In genomic region chr6:108589244-108589730, GRCh38 we compare ENCODE assay signal across 8 cellular contexts. TPM values are rescaled to one million over a fixed set of nuclear protein-coding genes. Genes with fewer than 3 reads are reported as not detected.
DNase-seq lines count a peak whose midpoint lies in the region; ATAC-seq, FAIRE-seq and TF ChIP-seq lines count a peak whose summit lies in the region.

No MANE protein-coding gene starts in this region.

- H2BK12ac ChIP-seq in H1 (ENCODE audit: low read depth, low read length): no peak overlapping the region

- H3K23me2 ChIP-seq in H1 (ENCODE audit: low read depth, low read length): no peaks in the 10 kb centered on the region

- peak; percentile 81 for ATAC-seq in lung (ENCODE audit: insufficient read depth, low FRiP score)
- no peak for ATAC-seq in HG02763 (IDR thresholded peaks at IDR 0.05; ENCODE audit: unreplicated experiment)

- H4K5ac ChIP-seq in H1 (ENCODE audit: insufficient read length, low read depth, low read length): no peak overlapping the region

- H4K20me1 ChIP-seq in OCI-LY7 (ENCODE audit: insufficient read depth, low read length) (no peaks in the 10 kb centered on the region), H1 (replicated peaks in 1 of 2; ENCODE audit: control insufficient read depth in 1 of 2, insufficient read depth in 2 of 2, low read length in 2 of 2) (peaks cover 2% of the 10 kb centered on the region in 2 experiments)

- H2AFZ ChIP-seq in OCI-LY7 (ENCODE audit: low read length) (peak overlapping the region; percentile 45), H1 (ENCODE audit: low read length) (peak overlapping the region; percentile 27; the same call in 1 of the 2 replicates)

- H4K91ac ChIP-seq in H1 (replicated peaks; ENCODE audit: insufficient read length, low read length): no peak overlapping the region

- H3K9me3 Mint-ChIP-seq in activated T-helper 1 cell treated with anti-CD3 and anti-CD28 coated beads, Interleukin-12 subunit alpha, Interleukin-12 subunit beta, Interleukin-2, Interleukin-4 antibody, amounts not matched to agents 30 ng/mL and 10 ng/mL and 1 ng/mL, durations not matched to agents 14 hours and 24 hours and 36 hours: no peaks in the 10 kb centered on the region

- no peak overlapping the region for H2AK5ac ChIP-seq in H1 (ENCODE audit: low read depth, low read length)

- H3K56ac ChIP-seq in H1 (replicated peaks; ENCODE audit: insufficient read length, low read depth, low read length): no peak overlapping the region

- no peak overlapping the region for H3K27ac Mint-ChIP-seq in activated T-helper 1 cell treated with anti-CD3 and anti-CD28 coated beads, Interleukin-12 subunit alpha, Interleukin-12 subunit beta, Interleukin-2, Interleukin-4 antibody, amounts not matched to agents 30 ng/mL and 10 ng/mL and 1 ng/mL, durations not matched to agents 14 hours and 24 hours and 36 hours

- H3K9ac ChIP-seq in H1 (replicated peaks in 1 of 4; ENCODE audit: extremely low read depth in 1 of 4, low read depth in 3 of 4, low read length in 3 of 4): no peak overlapping the region

- H3K4me1 ChIP-seq in OCI-LY7 (ENCODE audit: insufficient read depth, low read length, poor library complexity, severe bottlenecking) (peaks cover 77% of the 10 kb centered on the region), H1 (replicated peaks in 1 of 4; ENCODE audit: control insufficient read depth in 3 of 4, insufficient read depth in 4 of 4, low read length in 3 of 4) (peaks cover 0 to 17% (median 9%) of the 10 kb centered on the region in 4 experiments; a peak in 5 of 7 replicates), lung (ENCODE audit: control insufficient read depth in 2 of 2, insufficient read depth in 2 of 2, low read length in 2 of 2) (peaks cover 24 to 65% of the 10 kb centered on the region in 2 donors), suprapubic skin (peaks cover 96% of the 10 kb centered on the region)

- TF ChIP-seq EP300 in H1 (IDR thresholded peaks at IDR 0.05; ENCODE audit: borderline replicate concordance in 1 of 2, low read depth in 2 of 2, low read length in 2 of 2): no peak
- peak; percentile 94 for TF ChIP-seq EP300 in suprapubic skin (IDR thresholded peaks at IDR 0.05)

- no peaks in the 10 kb centered on the region for H3K9me2 ChIP-seq in OCI-LY7 (ENCODE audit: insufficient read depth, low read length)

- no peak overlapping the region for H3K23ac ChIP-seq in H1 (ENCODE audit: insufficient read length)

- no peak overlapping the region for H2BK120ac ChIP-seq in H1 (replicated peaks; ENCODE audit: low read depth, low read length)

- TF ChIP-seq CTCF in OCI-LY7 (conservative IDR thresholded peaks at IDR 0.05; ENCODE audit: low read length) (no peak), H1 (IDR thresholded peaks at IDR 0.05; ENCODE audit: control extremely low read depth in 1 of 3, insufficient read depth in 1 of 3, low read depth in 1 of 3, low read length in 3 of 3) (no peak), lung (IDR thresholded peaks at IDR 0.05; ENCODE audit: control extremely low read depth, extremely low read depth) (no peak), suprapubic skin (IDR thresholded peaks at IDR 0.05) (no peak)

- H3K27ac ChIP-seq in OCI-LY7 (ENCODE audit: low read depth, low read length, poor library complexity, severe bottlenecking) (peak overlapping the region; percentile 36), H1 (ENCODE audit: low read depth, low read length) (0 out of 2 replicates have a peak overlapping the region, but pooled peaks have one; percentile 42), lung (ENCODE audit: low read depth in 1 of 2, low read length in 1 of 2) (peak overlapping the region; percentile 82 to 87), suprapubic skin (peak overlapping the region; percentile 96)

- TF ChIP-seq RAD21 in H1 (IDR thresholded peaks at IDR 0.05 in 1 of 2, conservative IDR thresholded peaks at IDR 0.05 in 1 of 2; ENCODE audit: low read depth in 2 of 2, low read length in 2 of 2): peak in 1 of 2 experiments; percentile 8; a peak in 1 of 4 replicates

- peaks cover 22% of the 10 kb centered on the region for H3K4me1 Mint-ChIP-seq in activated T-helper 1 cell treated with anti-CD3 and anti-CD28 coated beads, Interleukin-12 subunit alpha, Interleukin-12 subunit beta, Interleukin-2, Interleukin-4 antibody, amounts not matched to agents 30 ng/mL and 10 ng/mL and 1 ng/mL, durations not matched to agents 14 hours and 24 hours and 36 hours (ENCODE audit: low read depth)

- CTCF ChIA-PET in OCI-LY7 (lab: Charles Lee; ENCODE audit: unreplicated experiment) (interaction anchor here (0.6 to 1.1 kb wide), 2 partner anchors 9 to 196 kb away, joined by 3 read pairs; no protein-coding TSS in a partner anchor), H1 (lab: Charles Lee; ENCODE audit: partially characterized antibody) (interaction anchor here (0.7 to 1.0 kb wide), 3 partner anchors 9 to 248 kb away, joined by 3 to 4 read pairs (median 4); no protein-coding TSS in a partner anchor)

- 44% methylated on average over 6 of the region's 6 CpGs; no CpG with 5 or more reads in 1 of the 2 experiments for WGBS in H1 (ENCODE audit: extremely low coverage in 1 of 2, insufficient coverage in 1 of 2, insufficient read length in 1 of 2, insufficient replicate concordance in 2 of 2, low coverage in 1 of 2, low lambda C conversion rate in 2 of 2, missing lambda C conversion rate in 1 of 2), 2 experiments
- WGBS in lung, 2 donors: 8 to 23% methylated on average over 6 of the region's 6 CpGs
- WGBS in suprapubic skin: 7% methylated on average over 6 of the region's 6 CpGs

- no peak overlapping the region for H3K18ac ChIP-seq in H1 (ENCODE audit: extremely low read depth, low read length)

- no peak overlapping the region; the same call in 1 of the 2 replicates for H2BK5ac ChIP-seq in H1 (ENCODE audit: low read depth, low read length)

- H3K4me3 ChIP-seq in OCI-LY7 (ENCODE audit: low read depth, low read length, poor library complexity, severe bottlenecking) (peak overlapping the region; percentile 48), H1 (ENCODE audit: extremely low read depth in 1 of 4, insufficient read depth in 2 of 4, low read depth in 3 of 4, low read length in 4 of 4) (peak overlapping the region in 1 of 4 experiments; percentile 15; a peak in 1 of 8 replicates), lung (no peak overlapping the region), suprapubic skin (peak overlapping the region; percentile 6)

- H3K27me3 Mint-ChIP-seq in activated T-helper 1 cell treated with anti-CD3 and anti-CD28 coated beads, Interleukin-12 subunit alpha, Interleukin-12 subunit beta, Interleukin-2, Interleukin-4 antibody, amounts not matched to agents 30 ng/mL and 10 ng/mL and 1 ng/mL, durations not matched to agents 14 hours and 24 hours and 36 hours (ENCODE audit: insufficient read depth): peaks cover 13% of the 10 kb centered on the region

- no peak overlapping the region for H2BK15ac ChIP-seq in H1 (ENCODE audit: low read length)

- H3K4ac ChIP-seq in H1 (replicated peaks; ENCODE audit: insufficient read length, low read depth, low read length): no peak overlapping the region

- no peak overlapping the region for H4K8ac ChIP-seq in H1 (ENCODE audit: extremely low read depth, insufficient read depth, low read length)

- H3K9me3 ChIP-seq in OCI-LY7 (ENCODE audit: low read length): no peaks in the 10 kb centered on the region
- no peaks in the 10 kb centered on the region for H3K9me3 ChIP-seq in H1 (ENCODE audit: insufficient read depth in 2 of 2, low read depth in 1 of 2, low read length in 1 of 2)
- no peaks in the 10 kb centered on the region for H3K9me3 ChIP-seq in lung (ENCODE audit: control insufficient read depth in 2 of 2, insufficient read depth in 1 of 2, low read length in 1 of 2)
- H3K9me3 ChIP-seq in suprapubic skin: no peaks in the 10 kb centered on the region

- DNase-seq in NCI-H146 (lab: John Stamatoyannopoulos, UW): peak; percentile 14
- DNase-seq in NCI-H146 treated with DMSO at 0.1 percent for 48 hours (lab: John Stamatoyannopoulos, UW; ENCODE audit: unreplicated experiment): no peak
- peak; percentile 69 for DNase-seq in OCI-LY7 (ENCODE audit: low spot score)
- DNase-seq in H1 (ENCODE audit: low read depth in 1 of 2, low spot score in 2 of 2): peak; percentile 60 to 77
- DNase-seq in lung (ENCODE audit: low spot score): peak; percentile 85
- peak; percentile 89 to 91 for DNase-seq in suprapubic skin (ENCODE audit: low spot score in 2 of 2)
- DNase-seq in activated T-helper 1 cell treated with anti-CD3 and anti-CD28 coated beads, Interleukin-12 subunit alpha, Interleukin-12 subunit beta, Interleukin-2, Interleukin-4 antibody, amounts not matched to agents 30 ng/mL and 10 ng/mL and 1 ng/mL, durations not matched to agents 14 hours and 24 hours and 36 hours (ENCODE audit: low spot score): no peak

- POLR2A ChIA-PET in OCI-LY7 (lab: Charles Lee) (interaction anchor here (0.6 to 1.6 kb wide), 4 partner anchors 9 to 266 kb away, joined by 3 to 10 read pairs (median 4); no protein-coding TSS in a partner anchor), H1 (lab: Charles Lee; ENCODE audit: partially characterized antibody) (interaction anchor here (0.7 to 1.9 kb wide), 6 partner anchors 12 to 213 kb away, joined by 3 to 6 read pairs (median 5); no protein-coding TSS in a partner anchor)

- H3K36me3 Mint-ChIP-seq in activated T-helper 1 cell treated with anti-CD3 and anti-CD28 coated beads, Interleukin-12 subunit alpha, Interleukin-12 subunit beta, Interleukin-2, Interleukin-4 antibody, amounts not matched to agents 30 ng/mL and 10 ng/mL and 1 ng/mL, durations not matched to agents 14 hours and 24 hours and 36 hours (ENCODE audit: low read depth): peaks cover 4% of the 10 kb centered on the region

- H3K27me3 ChIP-seq in H1 (replicated peaks in 1 of 4; ENCODE audit: control insufficient read depth in 3 of 4, extremely low read depth in 1 of 4, insufficient read depth in 3 of 4, low read length in 3 of 4): no peaks in the 10 kb centered on the region
- no peaks in the 10 kb centered on the region for H3K27me3 ChIP-seq in lung (ENCODE audit: control insufficient read depth, insufficient read depth)
- no peaks in the 10 kb centered on the region for H3K27me3 ChIP-seq in suprapubic skin

- no peak overlapping the region for H2BK20ac ChIP-seq in H1 (ENCODE audit: low read length)

- H3K4me2 ChIP-seq in OCI-LY7 (ENCODE audit: low read length): peak overlapping the region; percentile 69
- peak overlapping the region; percentile 28 to 61 for H3K4me2 ChIP-seq in H1 (ENCODE audit: insufficient read depth in 1 of 2, low read depth in 2 of 2, low read length in 2 of 2)

- BruUV-seq in OCI-LY7 (replicated peaks; lab: Mats Ljungman, UMichigan): no TSS peak

- H3K4me3 Mint-ChIP-seq in activated T-helper 1 cell treated with anti-CD3 and anti-CD28 coated beads, Interleukin-12 subunit alpha, Interleukin-12 subunit beta, Interleukin-2, Interleukin-4 antibody, amounts not matched to agents 30 ng/mL and 10 ng/mL and 1 ng/mL, durations not matched to agents 14 hours and 24 hours and 36 hours: no peak overlapping the region

- H3K79me2 ChIP-seq in OCI-LY7 (ENCODE audit: insufficient read depth, low read depth, low read length) (peaks cover 22% of the 10 kb centered on the region; the same call in 1 of the 2 replicates), H1 (ENCODE audit: control insufficient read depth in 1 of 2, insufficient read depth in 2 of 2, low read length in 2 of 2) (peaks cover 0 to 83% of the 10 kb centered on the region in 2 experiments; a peak in 2 of 4 replicates)

- intact Hi-C loops in OCI-LY7 (cut with micrococcal nuclease; ENCODE audit: unreplicated experiment): no loop called here
- intact Hi-C loops in activated T-helper 1 cell treated with anti-CD3 and anti-CD28 coated beads, Interleukin-12 subunit alpha, Interleukin-12 subunit beta, Interleukin-2, Interleukin-4 antibody, amounts not matched to agents 30 ng/mL and 10 ng/mL and 1 ng/mL, durations not matched to agents 14 hours and 24 hours and 36 hours (cut with micrococcal nuclease): no loop called here

- H3K36me3 ChIP-seq in OCI-LY7 (ENCODE audit: insufficient read depth, low read length) (no peaks in the 10 kb centered on the region), H1 (ENCODE audit: control insufficient read depth in 2 of 4, insufficient read depth in 4 of 4, low read length in 3 of 4) (no peaks in the 10 kb centered on the region), lung (ENCODE audit: control insufficient read depth in 2 of 2, insufficient read depth in 2 of 2, low read length in 2 of 2) (no peaks in the 10 kb centered on the region), suprapubic skin (no peaks in the 10 kb centered on the region)

- TF ChIP-seq POLR2A in H1 (IDR thresholded peaks at IDR 0.05; ENCODE audit: control extremely low read depth in 1 of 2, low read depth in 2 of 2, low read length in 2 of 2) (no peak), suprapubic skin (IDR thresholded peaks at IDR 0.05) (no peak)

- peak; percentile 87 for FAIRE-seq in H1 (lab: Jason Lieb, UNC)

- peaks cover 6% of the 10 kb centered on the region for H3K79me1 ChIP-seq in H1 (ENCODE audit: low read depth, low read length)

- no peak overlapping the region for H3K14ac ChIP-seq in H1 (ENCODE audit: insufficient read length)

RNA-seq across cellular contexts. Expression of gene FOXO3, which starts 28.6 kb away (rescaled TPM):
- total RNA-seq in OCI-LY7 (2014; rRNA removed; shearing (Covaris generic)): 3.0 and 3.8 TPM in 2 replicates
- total RNA-seq in OCI-LY7 (2022) (9.4 and 9.9 TPM in 2 replicates), lung (100 to 1,000 TPM in 1 of 2 donors, 10 to 100 TPM in 1; 57.9 to 101 TPM), suprapubic skin (100 to 1,000 TPM; 103 to 141 (median 121) TPM)
- 19.3 and 20.2 TPM in 2 replicates for total RNA-seq in H1 (2021; fragmentation: NEBNext Ultra II Directional; extraction: Animal tissue kit (Norgen Biotek cat#: 25700))
- polyA plus RNA-seq in H1 (2011; rRNA removed) (13.1 and 17.0 TPM in 2 replicates), lung (10 to 100 TPM; 12.1 to 22.1 TPM)
- 11.8 TPM for polyA plus RNA-seq in H1 (2011; cell fraction: cytosol; rRNA removed)
- 18.4 TPM for polyA plus RNA-seq in H1 (2011; cell fraction: nucleus; rRNA removed)
- polyA plus RNA-seq in H1 (2012, experiment 1 of 2): 8.1 to 9.8 TPM (median 9.7 TPM) in 4 replicates
- 1.2 TPM for polyA plus RNA-seq in H1 (2012, experiment 2 of 2)
- 9.0 TPM for polyA plus RNA-seq in H1 (2013, experiment 1 of 2)
- 9.8 TPM for polyA plus RNA-seq in H1 (2013, experiment 2 of 2)
- 65.0 and 75.5 TPM in 2 replicates for polyA minus RNA-seq in H1 (2011; rRNA and poly(A)+ RNA removed)
- polyA minus RNA-seq in H1 (2011; cell fraction: cytosol; rRNA and poly(A)+ RNA removed): 23.7 TPM
- 39.2 TPM for polyA minus RNA-seq in H1 (2011; cell fraction: nucleus; rRNA and poly(A)+ RNA removed)
- 8.6 and 8.7 TPM in 2 replicates for total RNA-seq in activated T-helper 1 cell treated with anti-CD3 and anti-CD28 coated beads, Interleukin-12 subunit alpha, Interleukin-12 subunit beta, Interleukin-2, Interleukin-4 antibody, amounts not matched to agents 30 ng/mL and 10 ng/mL and 1 ng/mL, durations not matched to agents 14 hours and 24 hours and 36 hours

Comparison
In these comparisons a context has a peak if more than half of its experiments do, and no peak if none do; other contexts are left out.
1. DNase-seq: peak in NCI-H146 (single experiment), OCI-LY7 (single experiment), H1 (2 of 2), lung (single experiment) and suprapubic skin (2 of 2); none in NCI-H146 treated with DMSO at 0.1 percent for 48 hours (single experiment) and activated T-helper 1 cell treated with anti-CD3 and anti-CD28 coated beads, Interleukin-12 subunit alpha, Interleukin-12 subunit beta, Interleukin-2, Interleukin-4 antibody, amounts not matched to agents 30 ng/mL and 10 ng/mL and 1 ng/mL, durations not matched to agents 14 hours and 24 hours and 36 hours (single experiment).
2. H3K27ac ChIP-seq: peak in every context shown above with its lines; median percentile 96 in suprapubic skin; 84 in lung; 42 in H1; 36 in OCI-LY7.